In genomic region chr14:59869381-59870255, GRCh38 we compare ENCODE assay signal across 8 cellular contexts. TPM values are rescaled to one million over a fixed set of nuclear protein-coding genes. Genes with fewer than 3 reads are reported as not detected.
DNase-seq lines count a peak whose midpoint lies in the region; ATAC-seq, FAIRE-seq and TF ChIP-seq lines count a peak whose summit lies in the region.

No MANE protein-coding gene starts in this region.

- H3K9me3 ChIP-seq in HepG2 (ENCODE audit: low read length): no peaks in the 10 kb centered on the region
- H3K9me3 ChIP-seq in thymus (ENCODE audit: control insufficient read depth): no peaks in the 10 kb centered on the region

- peak; percentile 53 for ATAC-seq in HepG2
- no peak for ATAC-seq in GM21515 (IDR thresholded peaks at IDR 0.05; ENCODE audit: unreplicated experiment)

- FAIRE-seq in HepG2 (lab: Jason Lieb, UNC): no peak

- CTCF ChIA-PET in HepG2 (lab: Yijun Ruan, JAX; ENCODE audit: low intra/inter-chr PET ratio, low total read pairs): no interaction called here

- TF ChIP-seq POLR2A in HepG2 (IDR thresholded peaks at IDR 0.05; ENCODE audit: insufficient read depth in 1 of 2, low read depth in 2 of 2, low read length in 2 of 2): no peak

- WGBS in HepG2 (ENCODE audit: low lambda C conversion rate): 19% methylated on average over 28 of the region's 44 CpGs
- 35% methylated on average over 44 of the region's 44 CpGs for WGBS in thymus

- peaks cover 7% of the 10 kb centered on the region for H3K4me1 Mint-ChIP-seq in activated T-cell treated with anti-CD3 and anti-CD28 coated beads, Interleukin-2, amount 50 U/mL, for 24 hours (ENCODE audit: low read depth)
- peaks cover 4% of the 10 kb centered on the region for H3K4me1 Mint-ChIP-seq in activated T-helper 2 cell treated with anti-CD3 and anti-CD28 coated beads, Interferon-gamma antibody, Interleukin-2, Interleukin-4, amounts not matched to agents 10 μg/mL and 5 μg/mL and 100 μg/mL, durations not matched to agents 14 hours and 24 hours and 36 hours (ENCODE audit: low read depth)

- TF ChIP-seq EP300 in HepG2 (IDR thresholded peaks at IDR 0.05; ENCODE audit: low read depth in 2 of 2, low read length in 2 of 2) (no peak), HepG2 (CRISPR knock-in tag; IDR thresholded peaks at IDR 0.05; ENCODE audit: borderline replicate concordance) (no peak)

- POLR2A ChIA-PET in HepG2 (lab: Yijun Ruan, JAX): no interaction called here

- H3K27me3 Mint-ChIP-seq in activated T-cell treated with anti-CD3 and anti-CD28 coated beads, Interleukin-2, amount 50 U/mL, for 24 hours: peaks cover 66% of the 10 kb centered on the region
- H3K27me3 Mint-ChIP-seq in activated T-helper 2 cell treated with anti-CD3 and anti-CD28 coated beads, Interferon-gamma antibody, Interleukin-2, Interleukin-4, amounts not matched to agents 10 μg/mL and 5 μg/mL and 100 μg/mL, durations not matched to agents 14 hours and 24 hours and 36 hours (ENCODE audit: low read depth): peaks cover 51% of the 10 kb centered on the region

- H3K4me3 ChIP-seq in HepG2 (replicated peaks in 1 of 3; ENCODE audit: insufficient read depth in 1 of 3, low read depth in 2 of 3, low read length in 3 of 3): peak overlapping the region in 1 of 3 experiments; percentile 64; a peak in 1 of 6 replicates
- peak overlapping the region; percentile 45 for H3K4me3 ChIP-seq in thymus (ENCODE audit: low read length)

- no peak overlapping the region for H3K27ac Mint-ChIP-seq in activated T-cell treated with anti-CD3 and anti-CD28 coated beads, Interleukin-2, amount 50 U/mL, for 24 hours
- H3K27ac Mint-ChIP-seq in activated T-helper 2 cell treated with anti-CD3 and anti-CD28 coated beads, Interferon-gamma antibody, Interleukin-2, Interleukin-4, amounts not matched to agents 10 μg/mL and 5 μg/mL and 100 μg/mL, durations not matched to agents 14 hours and 24 hours and 36 hours: no peak overlapping the region

- BruUV-seq in HepG2 (replicated peaks; lab: Mats Ljungman, UMichigan): no TSS peak

- no peak for DNase-seq in activated T-cell treated with anti-CD3 and anti-CD28 coated beads, Interleukin-2, amount 50 U/mL, for 24 hours
- DNase-seq in activated T-cell treated with anti-CD3 and anti-CD28 coated beads, Interleukin-2, amount 50 U/mL, for 48 hours: no peak
- no peak for DNase-seq in activated T-helper 2 cell treated with anti-CD3 and anti-CD28 coated beads, Interferon-gamma antibody, Interleukin-2, Interleukin-4, amounts not matched to agents 10 μg/mL and 5 μg/mL and 100 μg/mL, durations not matched to agents 14 hours and 24 hours and 36 hours (ENCODE audit: low spot score)
- no peak for DNase-seq in HepG2 (ENCODE audit: low spot score)
- no peak for DNase-seq in NCI-H2196 (lab: John Stamatoyannopoulos, UW; ENCODE audit: unreplicated experiment)
- no peak for DNase-seq in dedifferentiated amniotic fluid mesenchymal stem cell (ENCODE audit: extremely low spot score)

- no peak for TF ChIP-seq RAD21 in HepG2 (CRISPR knock-in tag; IDR thresholded peaks at IDR 0.05)

- H3K4me1 ChIP-seq in HepG2 (ENCODE audit: insufficient read depth, low read length) (peaks cover 8% of the 10 kb centered on the region; the same call in 1 of the 2 replicates), thymus (ENCODE audit: control insufficient read depth, insufficient read depth, low read length) (peaks cover 2% of the 10 kb centered on the region)

- H3K4me3 Mint-ChIP-seq in activated T-cell treated with anti-CD3 and anti-CD28 coated beads, Interleukin-2, amount 50 U/mL, for 24 hours: peak overlapping the region; percentile 43
- H3K4me3 Mint-ChIP-seq in activated T-helper 2 cell treated with anti-CD3 and anti-CD28 coated beads, Interferon-gamma antibody, Interleukin-2, Interleukin-4, amounts not matched to agents 10 μg/mL and 5 μg/mL and 100 μg/mL, durations not matched to agents 14 hours and 24 hours and 36 hours (ENCODE audit: low read depth): peak overlapping the region; percentile 33

- H3K79me2 ChIP-seq in HepG2 (ENCODE audit: insufficient read depth, low read length): no peaks in the 10 kb centered on the region

- no peak overlapping the region for H3K4me2 ChIP-seq in HepG2 (ENCODE audit: low read depth, low read length)

- in situ Hi-C loops in HepG2 (cut with HindIII; ENCODE audit: extremely low pct_ligation_motif_present, low pct_unique_long_range_greater_than_20kb): no loop called here

- H3K36me3 ChIP-seq in HepG2 (replicated peaks in 1 of 2; ENCODE audit: control insufficient read depth in 1 of 2, insufficient read depth in 2 of 2, low read length in 2 of 2) (no peaks in the 10 kb centered on the region), thymus (ENCODE audit: control insufficient read depth, insufficient read depth) (no peaks in the 10 kb centered on the region)

- TF ChIP-seq CTCF in HepG2 (CRISPR knock-in tag; IDR thresholded peaks at IDR 0.05): no peak

- H3K27ac ChIP-seq in HepG2 (ENCODE audit: extremely low read length, insufficient read depth, low read length) (no peak overlapping the region), thymus (ENCODE audit: low read depth) (no peak overlapping the region)

- no peak overlapping the region for H3K9ac ChIP-seq in HepG2 (ENCODE audit: insufficient read depth, low read depth, low read length)

- H3K36me3 Mint-ChIP-seq in activated T-cell treated with anti-CD3 and anti-CD28 coated beads, Interleukin-2, amount 50 U/mL, for 24 hours (ENCODE audit: low read depth): no peaks in the 10 kb centered on the region
- H3K36me3 Mint-ChIP-seq in activated T-helper 2 cell treated with anti-CD3 and anti-CD28 coated beads, Interferon-gamma antibody, Interleukin-2, Interleukin-4, amounts not matched to agents 10 μg/mL and 5 μg/mL and 100 μg/mL, durations not matched to agents 14 hours and 24 hours and 36 hours (ENCODE audit: low read depth): no peaks in the 10 kb centered on the region

- intact Hi-C loops in activated T-helper 2 cell treated with anti-CD3 and anti-CD28 coated beads, Interferon-gamma antibody, Interleukin-2, Interleukin-4, amounts not matched to agents 10 μg/mL and 5 μg/mL and 100 μg/mL, durations not matched to agents 14 hours and 24 hours and 36 hours (cut with micrococcal nuclease): no loop called here
- intact Hi-C loops in HepG2 (cut with micrococcal nuclease; ENCODE audit: unreplicated experiment): no loop called here

- peaks cover 0 to 30% of the 10 kb centered on the region in 2 experiments; a peak in 2 of 5 replicates for H3K27me3 ChIP-seq in HepG2 (ENCODE audit: control insufficient read depth in 1 of 2, insufficient read depth in 2 of 2, low read length in 2 of 2)
- peaks cover 20% of the 10 kb centered on the region for H3K27me3 ChIP-seq in thymus (ENCODE audit: control insufficient read depth, insufficient read depth)

- H3K9me3 Mint-ChIP-seq in activated T-cell treated with anti-CD3 and anti-CD28 coated beads, Interleukin-2, amount 50 U/mL, for 24 hours: no peaks in the 10 kb centered on the region
- no peaks in the 10 kb centered on the region for H3K9me3 Mint-ChIP-seq in activated T-helper 2 cell treated with anti-CD3 and anti-CD28 coated beads, Interferon-gamma antibody, Interleukin-2, Interleukin-4, amounts not matched to agents 10 μg/mL and 5 μg/mL and 100 μg/mL, durations not matched to agents 14 hours and 24 hours and 36 hours

- H4K20me1 ChIP-seq in HepG2 (ENCODE audit: insufficient read depth, low read length): no peaks in the 10 kb centered on the region

- no peak overlapping the region for H2AFZ ChIP-seq in HepG2 (ENCODE audit: low read length)

RNA-seq across cellular contexts. Expression of gene RTN1, which starts 1.0 kb away (rescaled TPM):
- not detected in 2 replicates for total RNA-seq in activated T-helper 2 cell treated with anti-CD3 and anti-CD28 coated beads, Interferon-gamma antibody, Interleukin-2, Interleukin-4, amounts not matched to agents 10 μg/mL and 5 μg/mL and 100 μg/mL, durations not matched to agents 14 hours and 24 hours and 36 hours
- 0.04 and 0.20 TPM in 2 replicates for total RNA-seq in HepG2 (2016; rRNA removed; fragmentation: Illumina TruSeq; extraction: Trizol)
- total RNA-seq in HepG2 (2016; cell fraction: cytosol; rRNA removed; fragmentation: Illumina TruSeq; extraction: Trizol; ENCODE audit: low read depth): 0.09 TPM in 1 of 2 replicates, not detected in the other
- 0.06 TPM in 1 of 2 replicates, not detected in the other for total RNA-seq in HepG2 (2016; cell fraction: insoluble cytoplasmic fraction; rRNA removed; fragmentation: Illumina TruSeq; extraction: Trizol)
- total RNA-seq in HepG2 (2016; cell fraction: membrane; rRNA removed; fragmentation: Illumina TruSeq; extraction: Trizol): 0.06 and 0.10 TPM in 2 replicates
- total RNA-seq in HepG2 (2016; cell fraction: nucleus; rRNA removed; fragmentation: Illumina TruSeq; extraction: Trizol): 0.19 TPM in 1 of 2 replicates, not detected in the other
- polyA plus RNA-seq in HepG2 (2011; rRNA removed) (0.18 and 0.21 TPM in 2 replicates), thymus (1.6 TPM)
- polyA plus RNA-seq in HepG2 (2011; cell fraction: cytosol; rRNA removed): 0.07 and 0.10 TPM in 2 replicates
- 0.16 and 0.32 TPM in 2 replicates for polyA plus RNA-seq in HepG2 (2011; cell fraction: nucleus; rRNA removed)
- not detected in 2 replicates for polyA plus RNA-seq in HepG2 (2012)
- not detected in 2 replicates for polyA plus RNA-seq in HepG2 (2016; cell fraction: cytosol; fragmentation: Illumina TruSeq; extraction: Trizol; ENCODE audit: low read depth)
- polyA plus RNA-seq in HepG2 (2016; cell fraction: insoluble cytoplasmic fraction; fragmentation: Illumina TruSeq; extraction: Trizol; ENCODE audit: low read depth): not detected in 2 replicates
- polyA plus RNA-seq in HepG2 (2016; cell fraction: membrane; fragmentation: Illumina TruSeq; extraction: Trizol; ENCODE audit: low read depth): not detected in 2 replicates
- polyA plus RNA-seq in HepG2 (2016; cell fraction: nucleus; fragmentation: Illumina TruSeq; extraction: Trizol; ENCODE audit: insufficient read depth, low read depth): 0.19 and 0.32 TPM in 2 replicates
- polyA minus RNA-seq in HepG2 (2011; rRNA and poly(A)+ RNA removed; ENCODE audit: low replicate concordance): not detected in 2 replicates
- not detected in 2 replicates for polyA minus RNA-seq in HepG2 (2011; cell fraction: cytosol; rRNA and poly(A)+ RNA removed)
- not detected in 2 replicates for polyA minus RNA-seq in HepG2 (2011; cell fraction: nucleus; rRNA and poly(A)+ RNA removed)

RNA-seq across cellular contexts. Expression of gene LRRC9, which starts 50.3 kb away (rescaled TPM):
- total RNA-seq in activated T-helper 2 cell treated with anti-CD3 and anti-CD28 coated beads, Interferon-gamma antibody, Interleukin-2, Interleukin-4, amounts not matched to agents 10 μg/mL and 5 μg/mL and 100 μg/mL, durations not matched to agents 14 hours and 24 hours and 36 hours: not detected in 2 replicates
- total RNA-seq in HepG2 (2016; rRNA removed; fragmentation: Illumina TruSeq; extraction: Trizol): 0.18 and 0.62 TPM in 2 replicates
- total RNA-seq in HepG2 (2016; cell fraction: cytosol; rRNA removed; fragmentation: Illumina TruSeq; extraction: Trizol; ENCODE audit: low read depth): not detected in 2 replicates
- 0.24 and 0.42 TPM in 2 replicates for total RNA-seq in HepG2 (2016; cell fraction: insoluble cytoplasmic fraction; rRNA removed; fragmentation: Illumina TruSeq; extraction: Trizol)
- total RNA-seq in HepG2 (2016; cell fraction: membrane; rRNA removed; fragmentation: Illumina TruSeq; extraction: Trizol): 0.21 TPM in 1 of 2 replicates, not detected in the other
- total RNA-seq in HepG2 (2016; cell fraction: nucleus; rRNA removed; fragmentation: Illumina TruSeq; extraction: Trizol): 0.41 and 0.43 TPM in 2 replicates
- 0.08 and 0.21 TPM in 2 replicates for polyA plus RNA-seq in HepG2 (2011; rRNA removed)
- polyA plus RNA-seq in HepG2 (2011; cell fraction: cytosol; rRNA removed): not detected in 2 replicates
- not detected in 2 replicates for polyA plus RNA-seq in HepG2 (2011; cell fraction: nucleus; rRNA removed)
- not detected in 2 replicates for polyA plus RNA-seq in HepG2 (2012)
- not detected in 2 replicates for polyA plus RNA-seq in HepG2 (2016; cell fraction: cytosol; fragmentation: Illumina TruSeq; extraction: Trizol; ENCODE audit: low read depth)
- 0.28 and 0.52 TPM in 2 replicates for polyA plus RNA-seq in HepG2 (2016; cell fraction: insoluble cytoplasmic fraction; fragmentation: Illumina TruSeq; extraction: Trizol; ENCODE audit: low read depth)
- polyA plus RNA-seq in HepG2 (2016; cell fraction: membrane; fragmentation: Illumina TruSeq; extraction: Trizol; ENCODE audit: low read depth): not detected in 2 replicates
- polyA plus RNA-seq in HepG2 (2016; cell fraction: nucleus; fragmentation: Illumina TruSeq; extraction: Trizol; ENCODE audit: insufficient read depth, low read depth): 0.21 TPM in 1 of 2 replicates, not detected in the other
- not detected in 2 replicates for polyA minus RNA-seq in HepG2 (2011; rRNA and poly(A)+ RNA removed; ENCODE audit: low replicate concordance)
- polyA minus RNA-seq in HepG2 (2011; cell fraction: cytosol; rRNA and poly(A)+ RNA removed): not detected in 2 replicates
- 0.64 and 1.6 TPM in 2 replicates for polyA minus RNA-seq in HepG2 (2011; cell fraction: nucleus; rRNA and poly(A)+ RNA removed)
- polyA plus RNA-seq in thymus: not detected
